Comparison of ENCODE assay signal across 16 cellular contexts in genomic region chr17:78107457-78107856, GRCh38. TPM values are rescaled to one million over a fixed set of nuclear protein-coding genes. Genes with fewer than 3 reads are reported as not detected.
DNase-seq lines count a peak whose midpoint lies in the region; ATAC-seq lines count a peak whose summit lies in the region.
"Had no signal": no experiment of that assay in that cellular context is flagged by ENCODE, and none has a peak within 500 bp of the region (broad histone marks: within the 10 kb centered on the region; RNA-seq: fewer than 3 reads in every experiment).

No MANE protein-coding gene starts in this region.

- H3K36me3 ChIP-seq in CD4-positive, alpha-beta memory T cell (ENCODE audit: insufficient read depth, low read length), result peaks cover 60% of the 10 kb centered on the region
- peaks cover 27 to 73% (median 31%) of the 10 kb centered on the region in 3 experiments for H3K36me3 ChIP-seq in naive thymus-derived CD4-positive, alpha-beta T cell (ENCODE audit: control insufficient read depth in 2 of 3, insufficient read depth in 3 of 3, low read length in 3 of 3)

- POLR2A ChIA-PET in CD4-positive, alpha-beta memory T cell (lab: Charles Lee; ENCODE audit: partially characterized antibody), result interaction anchor here (13.2 kb wide), 1 partner anchor 25 kb away, joined by 805 read pairs; the partner anchor contains the start of genes TMC6 and TMC8
- POLR2A ChIA-PET in naive thymus-derived CD4-positive, alpha-beta T cell (lab: Charles Lee), result interaction anchor here (1.2 to 12.0 kb wide), 2 partner anchors 25 to 69 kb away, joined by 5 to 463 read pairs; partner anchors contain the start of genes TMC6 and TMC8

- intact Hi-C loops in CD4-positive, alpha-beta memory T cell (cut with micrococcal nuclease), result no loop called here
- intact Hi-C loops in naive thymus-derived CD4-positive, alpha-beta T cell (cut with micrococcal nuclease), result no loop called here
- intact Hi-C loops in posterior cingulate gyrus (cut with DNase I), result no loop called here

- H3K4me3 Mint-ChIP-seq in CD4-positive, alpha-beta memory T cell, result no peak overlapping the region
- no peak overlapping the region for H3K4me3 Mint-ChIP-seq in activated naive CD8-positive, alpha-beta T cell treated with anti-CD3 and anti-CD28 coated beads for 36 hours
- H3K4me3 Mint-ChIP-seq in naive thymus-derived CD4-positive, alpha-beta T cell, result no peak overlapping the region

- no peak overlapping the region for H3K27ac ChIP-seq in CD4-positive, alpha-beta memory T cell (ENCODE audit: low read depth, low read length)
- H3K27ac ChIP-seq in naive thymus-derived CD4-positive, alpha-beta T cell (ENCODE audit: low read depth, low read length), result no peak overlapping the region
- H3K27ac ChIP-seq: adrenal gland had no signal

- peaks cover 10 to 25% (median 19%) of the 10 kb centered on the region in 4 donors for H3K4me1 Mint-ChIP-seq in CD4-positive, alpha-beta memory T cell
- peaks cover 19% of the 10 kb centered on the region for H3K4me1 Mint-ChIP-seq in activated naive CD8-positive, alpha-beta T cell treated with anti-CD3 and anti-CD28 coated beads for 36 hours
- peaks cover 8 to 43% (median 32%) of the 10 kb centered on the region in 7 donors for H3K4me1 Mint-ChIP-seq in naive thymus-derived CD4-positive, alpha-beta T cell

- peaks cover 6% of the 10 kb centered on the region for H3K4me1 ChIP-seq in CD4-positive, alpha-beta memory T cell (ENCODE audit: insufficient read depth, low read length)
- peaks cover 0 to 7% of the 10 kb centered on the region in 2 donors for H3K4me1 ChIP-seq in naive thymus-derived CD4-positive, alpha-beta T cell (ENCODE audit: control insufficient read depth in 2 of 2, insufficient read depth in 2 of 2, low read length in 2 of 2)
- H3K4me1 ChIP-seq: adrenal gland had no signal

- H3K4me3 ChIP-seq in CD4-positive, alpha-beta memory T cell (ENCODE audit: low read length in 2 of 2), result no peak overlapping the region
- H3K4me3 ChIP-seq in naive thymus-derived CD4-positive, alpha-beta T cell (ENCODE audit: low read length), result no peak overlapping the region
- H3K4me3 ChIP-seq: adrenal gland had no signal

- H3K27ac Mint-ChIP-seq in CD4-positive, alpha-beta memory T cell, result peak overlapping the region in 6 of 7 donors; percentile 22 to 76 (median 53)
- peak overlapping the region; percentile 76 for H3K27ac Mint-ChIP-seq in activated naive CD8-positive, alpha-beta T cell treated with anti-CD3 and anti-CD28 coated beads for 36 hours
- peak overlapping the region; percentile 25 to 86 (median 63) for H3K27ac Mint-ChIP-seq in naive thymus-derived CD4-positive, alpha-beta T cell

- H3K27me3 ChIP-seq in CD4-positive, alpha-beta memory T cell (ENCODE audit: insufficient read depth, low read length), result no peaks in the 10 kb centered on the region
- H3K27me3 ChIP-seq in naive thymus-derived CD4-positive, alpha-beta T cell (ENCODE audit: control insufficient read depth in 2 of 2, insufficient read depth in 2 of 2, low read length in 2 of 2), result no peaks in the 10 kb centered on the region
- H3K27me3 ChIP-seq: adrenal gland had no signal

- peaks cover 27 to 59% of the 10 kb centered on the region in 2 donors for H3K36me3 Mint-ChIP-seq in CD4-positive, alpha-beta memory T cell
- H3K36me3 Mint-ChIP-seq in activated naive CD8-positive, alpha-beta T cell treated with anti-CD3 and anti-CD28 coated beads for 36 hours, result peaks cover 3% of the 10 kb centered on the region
- peaks cover 7 to 21% (median 10%) of the 10 kb centered on the region in 5 donors for H3K36me3 Mint-ChIP-seq in naive thymus-derived CD4-positive, alpha-beta T cell

- no peaks in the 10 kb centered on the region for H3K9me3 Mint-ChIP-seq in CD4-positive, alpha-beta memory T cell
- no peaks in the 10 kb centered on the region for H3K9me3 Mint-ChIP-seq in activated naive CD8-positive, alpha-beta T cell treated with anti-CD3 and anti-CD28 coated beads for 36 hours
- H3K9me3 Mint-ChIP-seq in naive thymus-derived CD4-positive, alpha-beta T cell, result peaks cover 0 to 9% (median 0%) of the 10 kb centered on the region in 11 donors

- peak; percentile 65 to 79 for ATAC-seq in activated CD4-positive, CD25-positive, alpha-beta regulatory T cell treated with anti-CD3 and anti-CD28 coated beads, Interleukin-2, amount 50 U/mL, for 24 hours
- no peak for ATAC-seq in naive thymus-derived CD4-positive, alpha-beta T cell
- ATAC-seq: Right ventricle myocardium inferior had no signal

- CTCF ChIA-PET in CD4-positive, alpha-beta memory T cell (lab: Charles Lee; ENCODE audit: partially characterized antibody), result interaction anchor here (1.3 to 3.6 kb wide), 3 partner anchors 23 to 69 kb away, joined by 3 to 17 read pairs (median 3); partner anchors contain the start of gene TMC8
- CTCF ChIA-PET in naive thymus-derived CD4-positive, alpha-beta T cell (lab: Charles Lee), result interaction anchor here (1.1 kb wide), 2 partner anchors 22 to 29 kb away, joined by 3 to 4 read pairs; no protein-coding TSS in a partner anchor

- no peaks in the 10 kb centered on the region for H3K9me3 ChIP-seq in CD4-positive, alpha-beta memory T cell (ENCODE audit: control insufficient read depth in 1 of 2, low read length in 2 of 2)
- no peaks in the 10 kb centered on the region for H3K9me3 ChIP-seq in naive thymus-derived CD4-positive, alpha-beta T cell (ENCODE audit: control insufficient read depth in 2 of 3, low read length in 3 of 3)
- H3K9me3 ChIP-seq: adrenal gland, Caco-2 had no signal

- DNase-seq in activated CD4-positive, CD25-positive, alpha-beta regulatory T cell treated with anti-CD3 and anti-CD28 coated beads, Interleukin-2, amount 50 U/mL, for 72 hours, result no peak
- no peak for DNase-seq in CD4-positive, alpha-beta memory T cell
- DNase-seq in activated naive CD8-positive, alpha-beta T cell treated with anti-CD3 and anti-CD28 coated beads for 36 hours, result no peak
- DNase-seq in naive thymus-derived CD4-positive, alpha-beta T cell, result no peak
- DNase-seq in Kasumi-1 (lab: John Stamatoyannopoulos, UW), result no peak
- no peak for DNase-seq in posterior cingulate gyrus
- no peak for DNase-seq in UCSD-AML1 (lab: John Stamatoyannopoulos, UW; ENCODE audit: unreplicated experiment)
- DNase-seq: Caco-2, KBM-7, NCI-H1092 treated with DMSO at 0.1 percent for 48 hours, T1000 had no signal

- no peaks in the 10 kb centered on the region for H3K27me3 Mint-ChIP-seq in CD4-positive, alpha-beta memory T cell
- H3K27me3 Mint-ChIP-seq in activated naive CD8-positive, alpha-beta T cell treated with anti-CD3 and anti-CD28 coated beads for 36 hours, result no peaks in the 10 kb centered on the region
- H3K27me3 Mint-ChIP-seq in naive thymus-derived CD4-positive, alpha-beta T cell, result no peaks in the 10 kb centered on the region

RNA-seq across cellular contexts. Expression of gene TMC6, which starts 21.1 kb away (rescaled TPM):
- total RNA-seq in CD4-positive, alpha-beta memory T cell, result 100 to 1,000 TPM; 697 to 702 TPM
- polyA plus RNA-seq in CD4-positive, alpha-beta memory T cell, result 100 to 1,000 TPM; 258 to 300 TPM
- 100 to 1,000 TPM; 119 to 125 TPM for total RNA-seq in activated naive CD8-positive, alpha-beta T cell treated with anti-CD3 and anti-CD28 coated beads for 36 hours
- 100 to 1,000 TPM; 574 to 808 (median 773) TPM for total RNA-seq in naive thymus-derived CD4-positive, alpha-beta T cell
- polyA plus RNA-seq in naive thymus-derived CD4-positive, alpha-beta T cell, result 100 to 1,000 TPM; 165 to 247 TPM

RNA-seq across cellular contexts. Expression of gene TMC8, which starts 23.1 kb away (rescaled TPM):
- 100 to 1,000 TPM; 424 to 430 TPM for total RNA-seq in CD4-positive, alpha-beta memory T cell
- polyA plus RNA-seq in CD4-positive, alpha-beta memory T cell, result 100 to 1,000 TPM in 1 of 2 donors, 10 to 100 TPM in 1; 77.7 to 172 TPM
- 100 to 1,000 TPM; 133 to 136 TPM for total RNA-seq in activated naive CD8-positive, alpha-beta T cell treated with anti-CD3 and anti-CD28 coated beads for 36 hours
- 100 to 1,000 TPM; 423 to 593 (median 509) TPM for total RNA-seq in naive thymus-derived CD4-positive, alpha-beta T cell
- 100 to 1,000 TPM in 1 of 2 donors, 10 to 100 TPM in 1; 94.4 to 217 TPM for polyA plus RNA-seq in naive thymus-derived CD4-positive, alpha-beta T cell
- total RNA-seq: Caco-2 had no signal

RNA-seq across cellular contexts. Expression of gene C17orf99, which starts 38.7 kb away (rescaled TPM):
- total RNA-seq in CD4-positive, alpha-beta memory T cell, result not detected
- polyA plus RNA-seq in CD4-positive, alpha-beta memory T cell, result not detected
- total RNA-seq in activated naive CD8-positive, alpha-beta T cell treated with anti-CD3 and anti-CD28 coated beads for 36 hours, result not detected
- 1 to 10 TPM in 1 of 5 experiments, under 1 TPM in 1, not detected in 3; 0.10 to 1.0 TPM for total RNA-seq in naive thymus-derived CD4-positive, alpha-beta T cell
- polyA plus RNA-seq in naive thymus-derived CD4-positive, alpha-beta T cell, result not detected
- total RNA-seq: A172, adrenal gland, Caco-2, pulmonary artery endothelial cell, Right ventricle myocardium inferior had no signal
- polyA plus RNA-seq: adrenal gland had no signal

Comparison
In these comparisons a context has a peak if more than half of its experiments do, and no peak if none do; other contexts are left out.
1. RNA of gene TMC6, which starts 21.1 kb away (total RNA-seq): 574 to 808 TPM in naive thymus-derived CD4-positive, alpha-beta T cell and 697 to 702 TPM in CD4-positive, alpha-beta memory T cell; 119 to 125 TPM in activated naive CD8-positive, alpha-beta T cell treated with anti-CD3 and anti-CD28 coated beads for 36 hours; every median in the first group is over 4 times any median in the second.
2. Peak in every context shown above with its lines, with median percentiles within 50 percentile points of each other: H3K27ac Mint-ChIP-seq.